In the genomic region with DNA sequence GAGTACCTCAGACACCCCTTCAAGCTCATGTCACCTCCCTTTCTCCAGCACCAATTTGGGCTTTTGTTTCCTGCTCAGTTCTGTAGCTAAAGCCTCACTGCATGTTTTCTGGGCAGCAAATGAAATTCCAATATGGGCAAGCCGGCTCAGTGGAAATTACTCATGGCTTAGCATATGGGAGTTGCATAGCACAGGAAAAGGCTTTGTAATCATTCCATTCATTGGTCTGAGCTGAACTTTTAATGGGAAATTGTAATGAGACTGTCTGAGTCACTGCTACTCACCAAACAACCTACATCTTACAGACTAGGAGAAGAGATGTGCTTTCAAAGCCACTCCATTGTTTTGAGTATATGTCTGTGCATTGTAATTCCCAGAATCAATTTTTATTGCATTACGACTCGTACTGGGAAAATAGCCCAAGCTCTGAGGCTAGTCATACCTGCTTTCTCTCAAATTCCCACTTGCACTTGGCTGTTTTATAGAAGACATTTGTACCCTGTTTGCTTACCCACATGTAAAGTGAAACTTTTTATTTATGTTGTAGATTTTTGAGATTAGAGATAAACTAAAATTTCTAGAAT, we compare ENCODE assay signal across 13 cellular contexts.
DNase-seq lines count a peak whose midpoint lies in the region; ATAC-seq, FAIRE-seq and TF ChIP-seq lines count a peak whose summit lies in the region.
"Had no signal": no experiment of that assay in that cellular context is flagged by ENCODE, and none has a peak within 500 bp of the region (broad histone marks: within the 10 kb centered on the region; RNA-seq: fewer than 3 reads in every experiment).

No MANE protein-coding gene starts in this region.

- no peaks in the 10 kb centered on the region for H3K36me3 Mint-ChIP-seq in WTC11
- no peaks in the 10 kb centered on the region for H3K36me3 Mint-ChIP-seq in activated naive CD4-positive, alpha-beta T cell treated with anti-CD3 and anti-CD28 coated beads for 36 hours (ENCODE audit: low read depth)

- intact Hi-C loops in colonic mucosa (cut with DNase I), result no loop called here
- intact Hi-C loops in activated naive CD4-positive, alpha-beta T cell treated with anti-CD3 and anti-CD28 coated beads for 36 hours (cut with micrococcal nuclease), result no loop called here

- no peak overlapping the region for H3K27ac Mint-ChIP-seq in WTC11
- H3K27ac Mint-ChIP-seq in activated naive CD4-positive, alpha-beta T cell treated with anti-CD3 and anti-CD28 coated beads for 36 hours, result no peak overlapping the region
- H3K27ac Mint-ChIP-seq: nephron; stimulated activated naive CD8-positive, alpha-beta T cell treated with anti-CD3 and anti-CD28 coated beads, Interleukin-15, amount 100 ng/mL, for 72 hours had no signal

- no peaks in the 10 kb centered on the region for H3K9me3 Mint-ChIP-seq in WTC11
- H3K9me3 Mint-ChIP-seq in activated naive CD4-positive, alpha-beta T cell treated with anti-CD3 and anti-CD28 coated beads for 36 hours, result peaks cover 2% of the 10 kb centered on the region
- H3K9me3 Mint-ChIP-seq: nephron had no signal

- peaks cover 4% of the 10 kb centered on the region; the same call in 1 of the 2 replicates for H3K4me1 Mint-ChIP-seq in WTC11
- no peaks in the 10 kb centered on the region for H3K4me1 Mint-ChIP-seq in activated naive CD4-positive, alpha-beta T cell treated with anti-CD3 and anti-CD28 coated beads for 36 hours (ENCODE audit: low read depth)
- H3K4me1 Mint-ChIP-seq: nephron; stimulated activated naive CD8-positive, alpha-beta T cell treated with anti-CD3 and anti-CD28 coated beads, Interleukin-15, amount 100 ng/mL, for 72 hours had no signal

- H3K36me3 ChIP-seq in colonic mucosa, result no peaks in the 10 kb centered on the region

- H3K4me3 ChIP-seq in colonic mucosa, result no peak overlapping the region

- FAIRE-seq in urothelium cell line (lab: Jason Lieb, UNC), result no peak

- no peak overlapping the region for H3K4me3 Mint-ChIP-seq in WTC11
- no peak overlapping the region for H3K4me3 Mint-ChIP-seq in activated naive CD4-positive, alpha-beta T cell treated with anti-CD3 and anti-CD28 coated beads for 36 hours
- H3K4me3 Mint-ChIP-seq: nephron; stimulated activated naive CD8-positive, alpha-beta T cell treated with anti-CD3 and anti-CD28 coated beads, Interleukin-15, amount 100 ng/mL, for 72 hours had no signal

- CTCF ChIA-PET in WTC11 (lab: Charles Lee), result no interaction called here
- CTCF ChIA-PET in activated naive CD4-positive, alpha-beta T cell treated with anti-CD3 and anti-CD28 coated beads for 36 hours (lab: Charles Lee), result no interaction called here

- H3K9me3 ChIP-seq in colonic mucosa, result no peaks in the 10 kb centered on the region

- H3K4me1 ChIP-seq in colonic mucosa, result no peaks in the 10 kb centered on the region

- TF ChIP-seq CTCF in WTC11 (IDR thresholded peaks at IDR 0.05) (no peak), colonic mucosa (IDR thresholded peaks at IDR 0.05) (no peak)

- DNase-seq in HPDE6-E6E7 (ENCODE audit: extremely low spot score) (peak; percentile 82), WTC11 (ENCODE audit: low spot score) (no peak), foreskin melanocyte (peak; percentile 1), urothelium cell line (ENCODE audit: low spot score) (peak; percentile 47), cerebellar nuclear complex (lab: John Stamatoyannopoulos, UW) (no peak), colonic mucosa (no peak)
- no peak for DNase-seq in activated naive CD4-positive, alpha-beta T cell treated with anti-CD3 and anti-CD28 coated beads for 36 hours
- DNase-seq: activated T-cell treated with anti-CD3 and anti-CD28 coated beads, Interleukin-2, amount 50 U/mL, for 1 hour; NCI-H1436; stimulated activated CD4-positive, alpha-beta T cell treated with anti-CD3 and anti-CD28 coated beads, Interleukin-1b, Interleukin-23, amount 100 ng/mL, for 48 hours; stimulated activated naive CD8-positive, alpha-beta T cell treated with anti-CD3 and anti-CD28 coated beads, Interleukin-15, amount 100 ng/mL, for 72 hours had no signal

- POLR2A ChIA-PET in WTC11 (lab: Charles Lee), result no interaction called here

- H3K27ac ChIP-seq in colonic mucosa, result no peak overlapping the region

- H3K27me3 Mint-ChIP-seq in WTC11 (ENCODE audit: low read depth), result no peaks in the 10 kb centered on the region
- H3K27me3 Mint-ChIP-seq in activated naive CD4-positive, alpha-beta T cell treated with anti-CD3 and anti-CD28 coated beads for 36 hours (ENCODE audit: low read depth), result no peaks in the 10 kb centered on the region
- H3K27me3 Mint-ChIP-seq: stimulated activated naive CD8-positive, alpha-beta T cell treated with anti-CD3 and anti-CD28 coated beads, Interleukin-15, amount 100 ng/mL, for 72 hours had no signal

- H3K9ac ChIP-seq in colonic mucosa (ENCODE audit: low read depth in 2 of 2, low read length in 2 of 2), result no peak overlapping the region

- H3K27me3 ChIP-seq in colonic mucosa, result no peaks in the 10 kb centered on the region

- peak; percentile 43; the same call in 1 of the 2 replicates for ATAC-seq in WTC11
- ATAC-seq: HCT116; stimulated activated naive CD8-positive, alpha-beta T cell treated with anti-CD3 and anti-CD28 coated beads, Interleukin-15, amount 100 ng/mL, for 72 hours had no signal

TF ChIP-seq in WTC11, 78 proteins besides CTCF, POLR2A, EP300 and RAD21:
- TF ChIP-seq ATF3 (CRISPR knock-in tag; conservative IDR thresholded peaks at IDR 0.05) (no peak), MXD4 (CRISPR knock-in tag; IDR thresholded peaks at IDR 0.05; ENCODE audit: borderline replicate concordance) (no peak), IRF2 (CRISPR knock-in tag; IDR thresholded peaks at IDR 0.05; ENCODE audit: borderline replicate concordance, low read depth) (no peak), OVOL2 (CRISPR knock-in tag; IDR thresholded peaks at IDR 0.05; ENCODE audit: borderline replicate concordance) (no peak), TP53 (CRISPR knock-in tag; IDR thresholded peaks at IDR 0.05) (no peak), GTF2I (CRISPR knock-in tag; conservative IDR thresholded peaks at IDR 0.05) (no peak), JAZF1 (CRISPR knock-in tag; IDR thresholded peaks at IDR 0.05) (no peak), CDX4 (CRISPR knock-in tag; IDR thresholded peaks at IDR 0.05; ENCODE audit: borderline replicate concordance) (no peak), ZNF138 (CRISPR knock-in tag; conservative IDR thresholded peaks at IDR 0.05) (no peak), FOXP1 (CRISPR knock-in tag; IDR thresholded peaks at IDR 0.05; ENCODE audit: borderline replicate concordance) (no peak), CREB1 (CRISPR knock-in tag; IDR thresholded peaks at IDR 0.05) (no peak), ELF4 (CRISPR knock-in tag; IDR thresholded peaks at IDR 0.05; ENCODE audit: low read depth) (no peak), KAT7 (CRISPR knock-in tag; IDR thresholded peaks at IDR 0.05; ENCODE audit: borderline replicate concordance) (no peak), ZNF671 (CRISPR knock-in tag; IDR thresholded peaks at IDR 0.05) (no peak)
- TF ChIP-seq, protein P1, sequence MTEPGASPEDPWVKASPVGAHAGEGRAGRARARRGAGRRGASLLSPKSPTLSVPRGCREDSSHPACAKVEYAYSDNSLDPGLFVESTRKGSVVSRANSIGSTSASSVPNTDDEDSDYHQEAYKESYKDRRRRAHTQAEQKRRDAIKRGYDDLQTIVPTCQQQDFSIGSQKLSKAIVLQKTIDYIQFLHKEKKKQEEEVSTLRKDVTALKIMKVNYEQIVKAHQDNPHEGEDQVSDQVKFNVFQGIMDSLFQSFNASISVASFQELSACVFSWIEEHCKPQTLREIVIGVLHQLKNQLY (CRISPR knock-in tag; IDR thresholded peaks at IDR 0.05), result no peak
- TF ChIP-seq, protein P2, sequence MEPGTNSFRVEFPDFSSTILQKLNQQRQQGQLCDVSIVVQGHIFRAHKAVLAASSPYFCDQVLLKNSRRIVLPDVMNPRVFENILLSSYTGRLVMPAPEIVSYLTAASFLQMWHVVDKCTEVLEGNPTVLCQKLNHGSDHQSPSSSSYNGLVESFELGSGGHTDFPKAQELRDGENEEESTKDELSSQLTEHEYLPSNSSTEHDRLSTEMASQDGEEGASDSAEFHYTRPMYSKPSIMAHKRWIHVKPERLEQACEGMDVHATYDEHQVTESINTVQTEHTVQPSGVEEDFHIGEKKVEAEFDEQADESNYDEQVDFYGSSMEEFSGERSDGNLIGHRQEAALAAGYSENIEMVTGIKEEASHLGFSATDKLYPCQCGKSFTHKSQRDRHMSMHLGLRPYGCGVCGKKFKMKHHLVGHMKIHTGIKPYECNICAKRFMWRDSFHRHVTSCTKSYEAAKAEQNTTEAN (CRISPR knock-in tag; IDR thresholded peaks at IDR 0.05), result no peak

Comparison
In these comparisons a context has a peak if more than half of its experiments do, and no peak if none do; other contexts are left out.
1. DNase-seq: peak in HPDE6-E6E7 (single experiment), foreskin melanocyte (single experiment) and urothelium cell line (single experiment); none in WTC11 (single experiment), cerebellar nuclear complex (0 of 2), colonic mucosa (single experiment) and activated naive CD4-positive, alpha-beta T cell treated with anti-CD3 and anti-CD28 coated beads for 36 hours (single experiment).